In the genomic region with DNA sequence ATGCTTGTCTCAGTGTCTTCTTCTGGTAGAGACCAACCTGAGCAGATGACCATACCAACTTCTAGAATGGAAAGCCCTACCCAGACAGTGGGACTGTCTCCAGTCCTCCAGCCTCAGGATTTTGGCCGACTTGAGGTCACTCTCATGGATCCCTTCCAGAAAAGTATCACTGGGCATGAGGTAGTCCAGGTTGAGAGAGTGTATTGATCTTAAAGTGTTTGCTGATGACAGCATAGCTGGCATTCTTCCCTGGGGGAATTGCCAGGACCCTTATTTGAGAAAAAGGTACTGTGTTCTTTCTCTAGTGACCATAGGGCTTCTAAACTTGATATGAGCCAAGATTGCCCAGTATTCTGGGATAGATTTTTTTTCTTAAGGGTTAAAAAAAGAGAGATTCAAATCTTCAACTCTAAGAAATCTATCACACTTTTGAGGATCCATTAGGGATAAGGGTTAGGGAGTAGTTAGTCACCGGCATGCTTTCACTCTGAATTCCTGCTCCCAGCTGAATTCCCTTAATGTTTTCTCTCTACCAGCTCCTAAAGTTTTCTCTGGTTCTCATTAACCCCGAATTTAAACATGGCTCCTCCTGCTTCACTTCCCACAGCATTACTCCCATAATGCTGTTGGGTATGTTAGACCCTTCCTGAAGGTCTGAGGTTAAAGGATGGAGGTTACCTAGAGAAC, we compare ENCODE assay signal across 25 cellular contexts.
"Had no signal": no experiment of that assay in that cellular context is flagged by ENCODE, and none has a peak within 500 bp of the region (broad histone marks: within the 10 kb centered on the region; RNA-seq: fewer than 3 reads in every experiment).

No MANE protein-coding gene starts in this region.

- ATAC-seq: activated CD8-positive, alpha-beta memory T cell treated with anti-CD3 and anti-CD28 coated beads, Interleukin-2, amount 10 ng/mL, durations not matched to agents 7 days and 5 days; K562; T-cell had no signal

- H3K27me3 ChIP-seq: brain microvascular endothelial cell, cardiac muscle cell had no signal

- H3K27ac ChIP-seq: brain microvascular endothelial cell, cardiac muscle cell, SK-N-MC had no signal

- DNase-seq: activated B cell treated with CpG ODN at 0.5 μM for 24 hours; activated CD4-positive, alpha-beta T cell treated with anti-CD3 and anti-CD28 coated beads for 1 hour; activated CD4-positive, alpha-beta T cell treated with anti-CD3 and anti-CD28 coated beads, Interleukin-2, amount 10 ng/mL, durations not matched to agents 24 days and 14 days; activated CD4-positive, alpha-beta T cell treated with anti-CD3 and anti-CD28 coated beads, Interleukin-2, amount 50 U/mL, for 48 hours; activated CD8-positive, alpha-beta memory T cell treated with anti-CD3 and anti-CD28 coated beads, Interleukin-2, amount 10 ng/mL, durations not matched to agents 7 days and 5 days; activated effector memory CD4-positive, alpha-beta T cell treated with anti-CD3 and anti-CD28 coated beads, Interleukin-2, amount 50 U/mL, for 16 hours; activated naive CD4-positive, alpha-beta T cell treated with anti-CD3 and anti-CD28 coated beads for 36 hours; activated T-cell treated with anti-CD3 and anti-CD28 coated beads, Interleukin-2, amount 50 U/mL, for 24 hours; amygdala; brain microvascular endothelial cell; Karpas-422; MM.1S; NCI-H1105 treated with DMSO at 0.1 percent for 48 hours; NCI-H1436 treated with DMSO at 0.1 percent for 48 hours; NCI-H187; NCI-H2081; NCI-H446; NCI-H524; NCI-H748 treated with DMSO at 0.1 percent for 48 hours; T-cell; T-helper 2 cell; T1000 had no signal

- H3K4me3 ChIP-seq: cardiac muscle cell, K562, SK-N-MC had no signal

- H3K36me3 ChIP-seq: brain microvascular endothelial cell, cardiac muscle cell had no signal
